In the genomic region with DNA sequence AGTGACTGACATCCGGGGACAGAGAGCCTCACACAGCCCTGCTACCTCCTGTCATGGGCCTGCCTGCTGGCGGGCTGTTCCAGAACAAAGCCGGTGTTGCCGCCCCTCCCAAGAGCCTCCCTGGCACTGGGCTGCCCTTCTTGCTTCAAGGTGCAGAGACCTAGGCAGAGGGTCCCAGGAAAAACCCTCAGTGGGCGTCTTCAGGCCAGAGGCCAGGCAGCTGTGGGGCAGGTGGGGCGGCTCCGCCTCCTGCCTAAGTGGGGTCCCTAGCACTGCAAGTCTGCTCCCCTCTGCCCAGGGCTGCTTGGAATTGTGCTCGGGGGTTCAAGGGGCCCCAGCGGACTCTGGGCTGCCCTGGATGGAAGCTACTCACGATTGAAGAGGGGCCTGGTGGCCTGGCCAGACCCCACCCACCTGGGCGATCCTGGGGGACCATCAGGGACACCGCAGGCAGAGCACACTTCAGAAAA, we compare ENCODE assay signal across 12 cellular contexts. TPM values are rescaled to one million over a fixed set of nuclear protein-coding genes. Genes with fewer than 3 reads are reported as not detected.
A peak's percentile ranks its signal among the peaks of the same experiment; 100 is the strongest.
DNase-seq lines count a peak whose midpoint lies in the region; ATAC-seq, FAIRE-seq and TF ChIP-seq lines count a peak whose summit lies in the region.
"Had no signal": no experiment of that assay in that cellular context is flagged by ENCODE, and none has a peak within 500 bp of the region (broad histone marks: within the 10 kb centered on the region; RNA-seq: fewer than 3 reads in every experiment).

No MANE protein-coding gene starts in this region.

- peaks cover 0 to 12% (median 10%) of the 10 kb centered on the region in 7 donors for H3K4me1 Mint-ChIP-seq in naive thymus-derived CD4-positive, alpha-beta T cell
- H3K4me1 Mint-ChIP-seq in progenitor cell of endocrine pancreas (ENCODE audit: low read depth): no peaks in the 10 kb centered on the region

- H4K20me1 ChIP-seq in K562 (replicated peaks; ENCODE audit: control insufficient read depth, insufficient read depth, low read length): peaks cover 17% of the 10 kb centered on the region

- H3K27me3 ChIP-seq in K562 (ENCODE audit: control insufficient read depth in 2 of 2, insufficient read depth in 2 of 2, low read length in 2 of 2) (peaks cover 0 to 16% of the 10 kb centered on the region in 2 experiments; a peak in 1 of 5 replicates), upper lobe of left lung (no peaks in the 10 kb centered on the region)
- H3K27me3 ChIP-seq in naive thymus-derived CD4-positive, alpha-beta T cell (ENCODE audit: control insufficient read depth in 2 of 2, insufficient read depth in 2 of 2, low read length in 2 of 2): no peaks in the 10 kb centered on the region

- H3K9ac ChIP-seq in K562 (ENCODE audit: insufficient read depth in 1 of 2, low read depth in 2 of 2, low read length in 2 of 2): peak overlapping the region in 1 of 2 experiments; percentile 81; a peak in 2 of 4 replicates

- H3K27ac Mint-ChIP-seq in naive thymus-derived CD4-positive, alpha-beta T cell: peak overlapping the region in 6 of 9 donors; percentile 52 to 76 (median 72)
- no peak overlapping the region for H3K27ac Mint-ChIP-seq in progenitor cell of endocrine pancreas

- no peak for FAIRE-seq in K562 (lab: Jason Lieb, UNC)
- FAIRE-seq: GM18507 had no signal

- H2AFZ ChIP-seq in K562 (ENCODE audit: low read depth, low read length): no peak overlapping the region

- H3K4me2 ChIP-seq in K562 (ENCODE audit: insufficient read depth, low read length): no peak overlapping the region

- no peaks in the 10 kb centered on the region for H3K9me3 Mint-ChIP-seq in naive thymus-derived CD4-positive, alpha-beta T cell
- no peaks in the 10 kb centered on the region for H3K9me3 Mint-ChIP-seq in progenitor cell of endocrine pancreas (ENCODE audit: low read depth)
- H3K9me3 Mint-ChIP-seq: activated naive CD4-positive, alpha-beta T cell treated with anti-CD3 and anti-CD28 coated beads, Interleukin-2, amount 50 U/mL, for 72 hours had no signal

- H3K9me1 ChIP-seq in K562 (ENCODE audit: control insufficient read depth, insufficient read depth, low read length): no peaks in the 10 kb centered on the region

- POLR2A ChIA-PET in K562 (lab: Yijun Ruan, JAX): interaction anchor here (0.6 to 4.4 kb wide), 14 partner anchors 8 to 763 kb away, joined by 3 to 26 read pairs (median 4); no protein-coding TSS in a partner anchor
- POLR2A ChIA-PET in naive thymus-derived CD4-positive, alpha-beta T cell (lab: Charles Lee): interaction anchor here (4.2 to 5.4 kb wide), 3 partner anchors 11 to 20 kb away, joined by 27 to 36 read pairs (median 28); a partner anchor contains a TSS

- H3K27ac ChIP-seq in K562 (ENCODE audit: extremely low read depth, low read depth, low read length): no peak overlapping the region
- peak overlapping the region; percentile 47 for H3K27ac ChIP-seq in naive thymus-derived CD4-positive, alpha-beta T cell (ENCODE audit: low read depth, low read length)
- peak overlapping the region in 3 of 4 donors; percentile 32 to 47 (median 38) for H3K27ac ChIP-seq in upper lobe of left lung

- BruUV-seq in K562 (replicated peaks; lab: Mats Ljungman, UMichigan): no TSS peak

- peak; percentile 70 for DNase-seq in cardiac septum (ENCODE audit: low spot score)
- no peak for DNase-seq in Right ventricle myocardium superior
- no peak for DNase-seq in K562 (ENCODE audit: extremely low read depth in 1 of 4, low spot score in 3 of 4)
- DNase-seq in naive thymus-derived CD4-positive, alpha-beta T cell: peak in 1 of 9 donors; percentile 4
- DNase-seq in upper lobe of left lung: peak in 1 of 2 donors; percentile 73
- no peak for DNase-seq in DMS79 treated with DMSO at 0.1 percent for 48 hours (lab: John Stamatoyannopoulos, UW)
- DNase-seq in progenitor cell of endocrine pancreas (ENCODE audit: low spot score, unreplicated experiment): no peak
- DNase-seq: cortex of kidney, OCI-M1 had no signal

- no peak for TF ChIP-seq POLR2A in K562 (conservative IDR thresholded peaks at IDR 0.05)
- TF ChIP-seq POLR2A in upper lobe of left lung (IDR thresholded peaks at IDR 0.05): no peak

- H3K4me3 ChIP-seq in K562 (no peak overlapping the region), upper lobe of left lung (no peak overlapping the region)
- no peak overlapping the region for H3K4me3 ChIP-seq in naive thymus-derived CD4-positive, alpha-beta T cell (ENCODE audit: low read length)

- TF ChIP-seq EP300 in K562 (IDR thresholded peaks at IDR 0.05; ENCODE audit: low read length) (no peak), upper lobe of left lung (IDR thresholded peaks at IDR 0.05) (no peak)

- ATAC-seq in Right ventricle myocardium superior (ENCODE audit: poor library complexity) (no peak), K562 (no peak), upper lobe of left lung (ENCODE audit: low FRiP score in 2 of 2) (no peak), GM21447 (IDR thresholded peaks at IDR 0.05; ENCODE audit: unreplicated experiment) (no peak)
- no peak for ATAC-seq in naive thymus-derived CD4-positive, alpha-beta T cell

- no peaks in the 10 kb centered on the region for H3K36me3 Mint-ChIP-seq in naive thymus-derived CD4-positive, alpha-beta T cell
- H3K36me3 Mint-ChIP-seq in progenitor cell of endocrine pancreas (ENCODE audit: insufficient read depth): no peaks in the 10 kb centered on the region
- H3K36me3 Mint-ChIP-seq: activated naive CD4-positive, alpha-beta T cell treated with anti-CD3 and anti-CD28 coated beads, Interleukin-2, amount 50 U/mL, for 72 hours had no signal

- no peak for TF ChIP-seq CTCF in K562 (IDR thresholded peaks at IDR 0.05 in 2 of 3, conservative IDR thresholded peaks at IDR 0.05 in 1 of 3; ENCODE audit: insufficient read depth in 2 of 3, low read depth in 1 of 3, low read length in 3 of 3)
- no peak for TF ChIP-seq CTCF in upper lobe of left lung (IDR thresholded peaks at IDR 0.05)
- TF ChIP-seq CTCF in progenitor cell of endocrine pancreas (IDR thresholded peaks at IDR 0.05; ENCODE audit: unreplicated experiment): no peak

- peaks cover 8 to 95% of the 10 kb centered on the region in 2 experiments; a peak in 4 of 5 replicates for H3K4me1 ChIP-seq in K562 (replicated peaks in 1 of 2; ENCODE audit: control insufficient read depth in 2 of 2, insufficient read depth in 2 of 2, low read length in 2 of 2)
- peaks cover 0 to 17% of the 10 kb centered on the region in 2 donors for H3K4me1 ChIP-seq in naive thymus-derived CD4-positive, alpha-beta T cell (ENCODE audit: control insufficient read depth in 2 of 2, insufficient read depth in 2 of 2, low read length in 2 of 2)
- H3K4me1 ChIP-seq in upper lobe of left lung: peaks cover 27 to 44% (median 29%) of the 10 kb centered on the region in 4 donors

- intact Hi-C loops in cardiac septum (cut with DNase I) (no loop called here), Right ventricle myocardium superior (cut with DNase I) (no loop called here), K562 (cut with micrococcal nuclease) (no loop called here)
- intact Hi-C loops in naive thymus-derived CD4-positive, alpha-beta T cell (cut with micrococcal nuclease): no loop called here

- in situ Hi-C loops in K562 (cut with MboI): no loop called here

- peak overlapping the region in 4 of 10 donors; percentile 51 to 61 (median 56) for H3K4me3 Mint-ChIP-seq in naive thymus-derived CD4-positive, alpha-beta T cell
- H3K4me3 Mint-ChIP-seq in progenitor cell of endocrine pancreas (ENCODE audit: low read depth): no peak overlapping the region

- no peaks in the 10 kb centered on the region for H3K9me3 ChIP-seq in K562 (replicated peaks; ENCODE audit: control insufficient read depth, insufficient read depth, low read depth, low read length)
- H3K9me3 ChIP-seq in naive thymus-derived CD4-positive, alpha-beta T cell (ENCODE audit: control insufficient read depth in 2 of 3, low read length in 3 of 3): no peaks in the 10 kb centered on the region
- H3K9me3 ChIP-seq in upper lobe of left lung: no peaks in the 10 kb centered on the region

- 61% methylated on average over 12 of the region's 12 CpGs for WGBS in K562 (ENCODE audit: insufficient coverage, low coverage, missing lambda C conversion rate)
- WGBS in upper lobe of left lung, 2 donors: 76% methylated on average over 12 of the region's 12 CpGs; no CpG with 5 or more reads in 1 of the 2 donors

- TF ChIP-seq RAD21 in K562 (CRISPR knock-in tag; conservative IDR thresholded peaks at IDR 0.05 in 1 of 2, IDR thresholded peaks at IDR 0.05 in 1 of 2): no peak

- H3K79me2 ChIP-seq in K562 (ENCODE audit: control insufficient read depth, insufficient read depth, low read length): no peaks in the 10 kb centered on the region

- H3K27me3 Mint-ChIP-seq in naive thymus-derived CD4-positive, alpha-beta T cell: no peaks in the 10 kb centered on the region
- peaks cover 1% of the 10 kb centered on the region for H3K27me3 Mint-ChIP-seq in progenitor cell of endocrine pancreas

- H3K36me3 ChIP-seq in K562 (ENCODE audit: control insufficient read depth, insufficient read depth, low read length) (no peaks in the 10 kb centered on the region), upper lobe of left lung (peaks cover 0 to 10% (median 1%) of the 10 kb centered on the region in 4 donors)
- H3K36me3 ChIP-seq in naive thymus-derived CD4-positive, alpha-beta T cell (ENCODE audit: control insufficient read depth in 2 of 3, insufficient read depth in 3 of 3, low read length in 3 of 3): no peaks in the 10 kb centered on the region

- CTCF ChIA-PET in K562 (lab: Yijun Ruan, JAX; ENCODE audit: low intra/inter-chr PET ratio): no interaction called here
- CTCF ChIA-PET in naive thymus-derived CD4-positive, alpha-beta T cell (lab: Charles Lee): no interaction called here

RNA-seq across cellular contexts. Expression of a gene that starts 20.4 kb away (rescaled TPM):
- total RNA-seq in cardiac septum: 2.0 TPM
- 2.5 TPM for total RNA-seq in Right ventricle myocardium superior
- total RNA-seq in K562 (2011; cell fraction: chromatin; rRNA removed; ENCODE audit: low replicate concordance): 5.3 and 21.3 TPM in 2 replicates
- total RNA-seq in K562 (2011; cell fraction: nucleolus; rRNA removed): 21.8 and 25.5 TPM in 2 replicates
- 7.3 and 7.8 TPM in 2 replicates for total RNA-seq in K562 (2011; cell fraction: nucleoplasm; rRNA removed)
- 48.9 and 69.1 TPM in 2 replicates for total RNA-seq in K562 (2014; rRNA removed)
- total RNA-seq in K562 (2014; rRNA removed; fragmentation: Illumina TruSeq; extraction: Trizol): 0.57 and 0.84 TPM in 2 replicates
- total RNA-seq in K562 (2015; rRNA removed; fragmentation: Illumina TruSeq; extraction: Trizol): 17.8 and 20.6 TPM in 2 replicates
- total RNA-seq in K562 (2021): 50.5 and 55.3 TPM in 2 replicates
- 10.2 and 35.0 TPM in 2 replicates for polyA plus RNA-seq in K562 (2011; rRNA removed)
- 37.2 and 43.8 TPM in 2 replicates for polyA plus RNA-seq in K562 (2011; cell fraction: cytosol; rRNA removed)
- 33.2 and 43.3 TPM in 2 replicates for polyA plus RNA-seq in K562 (2011; cell fraction: nucleus; rRNA removed)
- 42.2 and 62.2 TPM in 2 replicates for polyA plus RNA-seq in K562 (2012)
- polyA plus RNA-seq in K562 (2014; fragmentation: Illumina TruSeq; extraction: Trizol): 1.9 and 18.0 TPM in 2 replicates
- polyA plus RNA-seq in K562 (2014; fragmentation: Nextera tagmentation; extraction: Ambion mirVana): 1 to 10 TPM in 1 of 2 experiments, under 1 TPM in 1; 0.56 to 3.5 TPM
- 40.7 and 41.3 TPM in 2 replicates for polyA plus RNA-seq in K562 (2014; rRNA removed)
- polyA minus RNA-seq in K562 (2011; rRNA and poly(A)+ RNA removed): 2.8 and 3.7 TPM in 2 replicates
- polyA minus RNA-seq in K562 (2011; cell fraction: cytosol; rRNA and poly(A)+ RNA removed): 13.2 and 33.0 TPM in 2 replicates
- polyA minus RNA-seq in K562 (2011; cell fraction: nucleus; rRNA and poly(A)+ RNA removed): 12.0 and 14.3 TPM in 2 replicates
- total RNA-seq in naive thymus-derived CD4-positive, alpha-beta T cell: 10 to 100 TPM in 2 of 5 experiments, 1 to 10 TPM in 3; 4.2 to 14.1 (median 9.5) TPM
- 10 to 100 TPM; 12.1 to 20.8 TPM for polyA plus RNA-seq in naive thymus-derived CD4-positive, alpha-beta T cell
- 10 to 100 TPM in 1 of 6 donors, 1 to 10 TPM in 4, under 1 TPM in 1; 0.78 to 11.1 (median 6.8) TPM for total RNA-seq in upper lobe of left lung
- total RNA-seq in progenitor cell of endocrine pancreas: 9.0 and 9.9 TPM in 2 replicates

RNA-seq across cellular contexts. Expression of a gene that starts 20.4 kb away (rescaled TPM):
- 6.3 TPM for total RNA-seq in cardiac septum
- total RNA-seq in Right ventricle myocardium superior: 6.2 TPM
- 82.4 and 192 TPM in 2 replicates for total RNA-seq in K562 (2011; cell fraction: chromatin; rRNA removed; ENCODE audit: low replicate concordance)
- total RNA-seq in K562 (2011; cell fraction: nucleolus; rRNA removed): 134 and 166 TPM in 2 replicates
- 107 and 110 TPM in 2 replicates for total RNA-seq in K562 (2011; cell fraction: nucleoplasm; rRNA removed)
- 32.5 and 42.0 TPM in 2 replicates for total RNA-seq in K562 (2014; rRNA removed)
- 16.3 and 19.8 TPM in 2 replicates for total RNA-seq in K562 (2014; rRNA removed; fragmentation: Illumina TruSeq; extraction: Trizol)
- 26.2 and 28.8 TPM in 2 replicates for total RNA-seq in K562 (2015; rRNA removed; fragmentation: Illumina TruSeq; extraction: Trizol)
- total RNA-seq in K562 (2021): 75.4 and 75.5 TPM in 2 replicates
- 32.7 and 82.6 TPM in 2 replicates for polyA plus RNA-seq in K562 (2011; rRNA removed)
- polyA plus RNA-seq in K562 (2011; cell fraction: cytosol; rRNA removed): 68.8 and 74.9 TPM in 2 replicates
- polyA plus RNA-seq in K562 (2011; cell fraction: nucleus; rRNA removed): 124 and 157 TPM in 2 replicates
- polyA plus RNA-seq in K562 (2012): 40.3 and 56.9 TPM in 2 replicates
- 39.2 and 40.1 TPM in 2 replicates for polyA plus RNA-seq in K562 (2014; fragmentation: Illumina TruSeq; extraction: Trizol)
- 10 to 100 TPM; 23.6 to 33.7 TPM for polyA plus RNA-seq in K562 (2014; fragmentation: Nextera tagmentation; extraction: Ambion mirVana)
- 28.2 and 31.2 TPM in 2 replicates for polyA plus RNA-seq in K562 (2014; rRNA removed)
- polyA minus RNA-seq in K562 (2011; rRNA and poly(A)+ RNA removed): 49.5 and 66.5 TPM in 2 replicates
- 31.7 and 46.0 TPM in 2 replicates for polyA minus RNA-seq in K562 (2011; cell fraction: cytosol; rRNA and poly(A)+ RNA removed)
- polyA minus RNA-seq in K562 (2011; cell fraction: nucleus; rRNA and poly(A)+ RNA removed): 42.7 and 85.4 TPM in 2 replicates
- total RNA-seq in naive thymus-derived CD4-positive, alpha-beta T cell: 10 to 100 TPM; 18.2 to 36.8 (median 24.9) TPM
- 10 to 100 TPM; 14.9 to 15.1 TPM for polyA plus RNA-seq in naive thymus-derived CD4-positive, alpha-beta T cell
- 10 to 100 TPM; 16.4 to 27.4 (median 24.1) TPM for total RNA-seq in upper lobe of left lung
- 27.2 and 27.4 TPM in 2 replicates for total RNA-seq in progenitor cell of endocrine pancreas
